Comparison of ENCODE assay signal across 12 cellular contexts in genomic region chr10:118835682-118836326, GRCh38.
DNase-seq lines count a peak whose midpoint lies in the region; FAIRE-seq and TF ChIP-seq lines count a peak whose summit lies in the region.
"Had no signal": no experiment of that assay in that cellular context is flagged by ENCODE, and none has a peak within 500 bp of the region (broad histone marks: within the 10 kb centered on the region; RNA-seq: fewer than 3 reads in every experiment).

No MANE protein-coding gene starts in this region.

- TF ChIP-seq CTCF in prostate gland (IDR thresholded peaks at IDR 0.05) (no peak), testis (IDR thresholded peaks at IDR 0.05) (no peak)

- H3K4me3 ChIP-seq in prostate gland (no peak overlapping the region), testis (no peak overlapping the region)
- H3K4me3 ChIP-seq: GM23248 had no signal

- intact Hi-C loops in prostate gland (cut with DNase I) (no loop called here), testis (cut with DNase I; ENCODE audit: low total_unique reads) (no loop called here)

- DNase-seq in HPDE6-E6E7 (ENCODE audit: extremely low spot score) (peak; percentile 89), NCI-H226 (peak; percentile 69), dermis blood vessel endothelial cell (peak; percentile 16), prostate gland (ENCODE audit: low spot score) (peak; percentile 63), NAMALWA (ENCODE audit: low spot score) (no peak), testis (no peak), frontal cortex (ENCODE audit: low spot score in 2 of 2) (no peak), CD1c-positive myeloid dendritic cell (ENCODE audit: extremely low spot score) (no peak)
- DNase-seq: activated CD4-positive, alpha-beta T cell treated with anti-CD3 and anti-CD28 coated beads for 1 hour; activated naive CD4-positive, alpha-beta T cell treated with anti-CD3 and anti-CD28 coated beads for 36 hours; GM23248; MV-4-11 had no signal

- no peak overlapping the region for H3K27ac ChIP-seq in prostate gland
- H3K27ac ChIP-seq in testis = no peak overlapping the region
- H3K27ac ChIP-seq: GM23248 had no signal

- TF ChIP-seq POLR2A in prostate gland (IDR thresholded peaks at IDR 0.05) (no peak), testis (IDR thresholded peaks at IDR 0.05) (no peak)

- H3K4me1 ChIP-seq in prostate gland (replicated peaks) (no peaks in the 10 kb centered on the region), testis (no peaks in the 10 kb centered on the region)

- 57% methylated on average over 3 of the region's 3 CpGs for WGBS in prostate gland
- WGBS in testis, 2 donors = 70 to 71% methylated on average over 3 of the region's 3 CpGs

- H3K36me3 ChIP-seq in prostate gland = no peaks in the 10 kb centered on the region
- H3K36me3 ChIP-seq in testis (ENCODE audit: low read depth, missing control alignments) = no peaks in the 10 kb centered on the region

- H3K27me3 ChIP-seq in prostate gland (replicated peaks; ENCODE audit: insufficient read depth) (no peaks in the 10 kb centered on the region), testis (no peaks in the 10 kb centered on the region)

- FAIRE-seq in frontal cortex (lab: Jason Lieb, UNC) = no peak

- H3K9me3 ChIP-seq in prostate gland (no peaks in the 10 kb centered on the region), testis (no peaks in the 10 kb centered on the region)

Comparison
In these comparisons a context has a peak if more than half of its experiments do, and no peak if none do; other contexts are left out.
1. DNase-seq: peak in HPDE6-E6E7 (single experiment), NCI-H226 (single experiment), dermis blood vessel endothelial cell (single experiment) and prostate gland (single experiment); none in NAMALWA (single experiment), testis (single experiment), frontal cortex (0 of 2) and CD1c-positive myeloid dendritic cell (single experiment).